In the genomic region with DNA sequence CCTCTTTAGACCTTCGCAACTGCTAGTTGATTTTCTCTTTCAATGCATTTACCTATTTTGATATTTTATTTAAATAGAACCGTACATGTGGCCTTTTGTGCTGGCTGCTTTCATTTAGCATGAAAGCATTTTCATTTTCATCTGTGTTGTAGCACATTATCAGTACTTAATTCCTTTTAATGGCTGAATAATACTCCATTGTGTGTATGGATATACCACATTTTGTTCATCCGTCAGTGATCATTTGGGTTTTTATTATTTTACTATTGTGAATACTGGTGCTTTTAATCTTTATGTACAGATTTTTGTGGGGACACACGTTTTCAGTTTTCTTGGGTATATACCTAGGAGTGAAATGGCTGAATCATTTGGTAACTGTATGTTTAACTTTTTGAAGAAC, we compare ENCODE assay signal across 3 cellular contexts.
TF ChIP-seq lines count a peak whose summit lies in the region.

No MANE protein-coding gene starts in this region.

TF ChIP-seq in SK-N-SH treated with all-trans-retinoic acid at 6 μM for 48 hours, 23 proteins besides CTCF, POLR2A, EP300 and RAD21:
- TF ChIP-seq ZNF8 (CRISPR knock-in tag; IDR thresholded peaks at IDR 0.05), result peak; percentile 95
- no peak for TF ChIP-seq ISL1 (CRISPR knock-in tag; IDR thresholded peaks at IDR 0.05)

TF ChIP-seq in SK-N-SH, 30 proteins besides CTCF, POLR2A, EP300 and RAD21:
- TF ChIP-seq, protein P1, sequence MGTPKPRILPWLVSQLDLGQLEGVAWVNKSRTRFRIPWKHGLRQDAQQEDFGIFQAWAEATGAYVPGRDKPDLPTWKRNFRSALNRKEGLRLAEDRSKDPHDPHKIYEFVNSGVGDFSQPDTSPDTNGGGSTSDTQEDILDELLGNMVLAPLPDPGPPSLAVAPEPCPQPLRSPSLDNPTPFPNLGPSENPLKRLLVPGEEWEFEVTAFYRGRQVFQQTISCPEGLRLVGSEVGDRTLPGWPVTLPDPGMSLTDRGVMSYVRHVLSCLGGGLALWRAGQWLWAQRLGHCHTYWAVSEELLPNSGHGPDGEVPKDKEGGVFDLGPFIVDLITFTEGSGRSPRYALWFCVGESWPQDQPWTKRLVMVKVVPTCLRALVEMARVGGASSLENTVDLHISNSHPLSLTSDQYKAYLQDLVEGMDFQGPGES (IDR thresholded peaks at IDR 0.05; ENCODE audit: low read depth, low read length), result no peak
- no peak for TF ChIP-seq RXRA (IDR thresholded peaks at IDR 0.05; ENCODE audit: borderline replicate concordance, low read depth)
- no peak for TF ChIP-seq FOXJ3 (CRISPR knock-in tag; IDR thresholded peaks at IDR 0.05)
- no peak for TF ChIP-seq RFX5 (IDR thresholded peaks at IDR 0.05; ENCODE audit: low read length)
- TF ChIP-seq CHD2 (IDR thresholded peaks at IDR 0.05; ENCODE audit: low read length, partially characterized antibody), result no peak
- TF ChIP-seq, protein P2, sequence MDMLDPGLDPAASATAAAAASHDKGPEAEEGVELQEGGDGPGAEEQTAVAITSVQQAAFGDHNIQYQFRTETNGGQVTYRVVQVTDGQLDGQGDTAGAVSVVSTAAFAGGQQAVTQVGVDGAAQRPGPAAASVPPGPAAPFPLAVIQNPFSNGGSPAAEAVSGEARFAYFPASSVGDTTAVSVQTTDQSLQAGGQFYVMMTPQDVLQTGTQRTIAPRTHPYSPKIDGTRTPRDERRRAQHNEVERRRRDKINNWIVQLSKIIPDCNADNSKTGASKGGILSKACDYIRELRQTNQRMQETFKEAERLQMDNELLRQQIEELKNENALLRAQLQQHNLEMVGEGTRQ (IDR thresholded peaks at IDR 0.05; ENCODE audit: borderline replicate concordance, low read depth, low read length), result no peak
- TF ChIP-seq, protein P3, sequence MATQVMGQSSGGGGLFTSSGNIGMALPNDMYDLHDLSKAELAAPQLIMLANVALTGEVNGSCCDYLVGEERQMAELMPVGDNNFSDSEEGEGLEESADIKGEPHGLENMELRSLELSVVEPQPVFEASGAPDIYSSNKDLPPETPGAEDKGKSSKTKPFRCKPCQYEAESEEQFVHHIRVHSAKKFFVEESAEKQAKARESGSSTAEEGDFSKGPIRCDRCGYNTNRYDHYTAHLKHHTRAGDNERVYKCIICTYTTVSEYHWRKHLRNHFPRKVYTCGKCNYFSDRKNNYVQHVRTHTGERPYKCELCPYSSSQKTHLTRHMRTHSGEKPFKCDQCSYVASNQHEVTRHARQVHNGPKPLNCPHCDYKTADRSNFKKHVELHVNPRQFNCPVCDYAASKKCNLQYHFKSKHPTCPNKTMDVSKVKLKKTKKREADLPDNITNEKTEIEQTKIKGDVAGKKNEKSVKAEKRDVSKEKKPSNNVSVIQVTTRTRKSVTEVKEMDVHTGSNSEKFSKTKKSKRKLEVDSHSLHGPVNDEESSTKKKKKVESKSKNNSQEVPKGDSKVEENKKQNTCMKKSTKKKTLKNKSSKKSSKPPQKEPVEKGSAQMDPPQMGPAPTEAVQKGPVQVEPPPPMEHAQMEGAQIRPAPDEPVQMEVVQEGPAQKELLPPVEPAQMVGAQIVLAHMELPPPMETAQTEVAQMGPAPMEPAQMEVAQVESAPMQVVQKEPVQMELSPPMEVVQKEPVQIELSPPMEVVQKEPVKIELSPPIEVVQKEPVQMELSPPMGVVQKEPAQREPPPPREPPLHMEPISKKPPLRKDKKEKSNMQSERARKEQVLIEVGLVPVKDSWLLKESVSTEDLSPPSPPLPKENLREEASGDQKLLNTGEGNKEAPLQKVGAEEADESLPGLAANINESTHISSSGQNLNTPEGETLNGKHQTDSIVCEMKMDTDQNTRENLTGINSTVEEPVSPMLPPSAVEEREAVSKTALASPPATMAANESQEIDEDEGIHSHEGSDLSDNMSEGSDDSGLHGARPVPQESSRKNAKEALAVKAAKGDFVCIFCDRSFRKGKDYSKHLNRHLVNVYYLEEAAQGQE (IDR thresholded peaks at IDR 0.05; ENCODE audit: low read depth, low read length), result no peak
- TF ChIP-seq, protein P4, sequence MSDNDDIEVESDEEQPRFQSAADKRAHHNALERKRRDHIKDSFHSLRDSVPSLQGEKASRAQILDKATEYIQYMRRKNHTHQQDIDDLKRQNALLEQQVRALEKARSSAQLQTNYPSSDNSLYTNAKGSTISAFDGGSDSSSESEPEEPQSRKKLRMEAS (IDR thresholded peaks at IDR 0.05; ENCODE audit: low read depth), result no peak
- TF ChIP-seq SMC3 (IDR thresholded peaks at IDR 0.05; ENCODE audit: low read depth, low read length), result no peak
- no peak for TF ChIP-seq NFIC (IDR thresholded peaks at IDR 0.05; ENCODE audit: borderline replicate concordance)

TF ChIP-seq in K562, 482 proteins besides CTCF, POLR2A, EP300 and RAD21:
- TF ChIP-seq ZNF41 (CRISPR knock-in tag; conservative IDR thresholded peaks at IDR 0.05) (no peak), RBM25 (IDR thresholded peaks at IDR 0.05; ENCODE audit: low read depth, low read length, severe bottlenecking) (peak; percentile 8)
